In the genomic region with DNA sequence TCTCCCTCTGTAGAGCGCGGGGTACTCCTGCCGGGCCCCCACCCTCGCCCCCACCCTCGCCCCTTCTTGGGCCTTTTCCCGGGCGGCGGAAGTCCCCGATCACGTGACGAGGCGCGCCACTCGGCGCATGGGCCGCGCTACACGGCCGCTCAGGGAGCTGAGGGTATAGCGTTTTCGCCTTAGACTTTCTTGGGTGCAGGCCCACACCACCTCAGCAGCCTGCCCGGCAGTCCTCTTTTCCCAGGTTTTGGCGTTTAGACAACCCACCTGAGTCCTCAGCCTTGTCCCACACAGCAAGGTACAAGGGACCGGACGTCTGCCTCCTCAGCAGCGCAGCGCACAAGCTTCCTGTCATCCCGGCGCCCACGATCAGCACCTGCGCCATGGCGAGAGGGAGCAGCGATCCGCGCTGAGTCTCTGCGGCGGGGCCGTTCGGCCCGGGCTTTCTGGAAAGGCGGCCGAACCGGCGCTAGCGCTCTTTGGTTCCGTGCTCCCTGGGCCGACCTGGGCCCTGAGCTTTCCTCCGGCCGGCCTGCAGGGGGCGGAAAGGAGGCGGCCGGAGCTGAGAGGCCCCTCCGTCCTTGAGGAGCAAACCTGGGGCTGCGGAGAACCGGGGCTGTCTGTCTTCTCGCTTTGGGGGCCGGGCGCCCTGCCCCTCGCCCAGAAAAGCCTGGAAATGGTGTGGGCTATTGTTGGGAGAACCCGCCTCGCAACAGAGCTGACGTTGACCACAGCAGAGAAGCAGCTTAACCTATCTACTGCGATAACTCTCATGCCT, we compare ENCODE assay signal across 8 cellular contexts. TPM values are rescaled to one million over a fixed set of nuclear protein-coding genes. Genes with fewer than 3 reads are reported as not detected.
DNase-seq lines count a peak whose midpoint lies in the region; ATAC-seq and TF ChIP-seq lines count a peak whose summit lies in the region.

A gene (minus strand): TSS at position 513 of the 778 bp plus-strand sequence.

- in situ Hi-C loops in mammary epithelial cell (cut with MboI; ENCODE audit: low sequenced_read_pairs in 2 of 2), result no loop called here

- 13% methylated on average over 34 of the region's 63 CpGs for WGBS in mammary epithelial cell (ENCODE audit: low coverage, missing lambda C conversion rate)

- no peaks in the 10 kb centered on the region for H3K36me3 ChIP-seq in mammary epithelial cell (ENCODE audit: insufficient read depth, low read length)

- no TSS peak for BruUV-seq in mammary epithelial cell (replicated peaks; lab: Mats Ljungman, UMichigan)

- H3K27ac Mint-ChIP-seq in IgD-negative memory B cell (peak within 1 kb of the TSS; percentile 84 to 97 (median 93)), activated B cell treated with CpG ODN at 0.5 μM for 24 hours (peak within 1 kb of the TSS; percentile 95)

- DNase-seq in DMS114 treated with DMSO at 0.1 percent for 48 hours (lab: John Stamatoyannopoulos, UW; ENCODE audit: unreplicated experiment) (peak; percentile 20), activated B cell treated with CpG ODN at 0.5 μM for 24 hours (peak; percentile 72), mammary epithelial cell (peak; percentile 33), iPS-NIHi7 (ENCODE audit: extremely low spot score) (peak; percentile 75), amniotic stem cell (lab: John Stamatoyannopoulos, UW) (no peak)

- peaks cover 9% of the 10 kb centered on the region for H3K4me1 ChIP-seq in mammary epithelial cell (ENCODE audit: insufficient read depth, low read length)

- no peaks in the 10 kb centered on the region for H3K9me3 Mint-ChIP-seq in IgD-negative memory B cell
- H3K9me3 Mint-ChIP-seq in activated B cell treated with CpG ODN at 0.5 μM for 24 hours, result no peaks in the 10 kb centered on the region

- peak; percentile 80 for ATAC-seq in GM21423 (IDR thresholded peaks at IDR 0.05; ENCODE audit: unreplicated experiment)
- ATAC-seq in activated B cell treated with CpG ODN at 0.5 μM for 24 hours (ENCODE audit: low read depth), result peak; percentile 88

- H3K79me2 ChIP-seq in mammary epithelial cell (ENCODE audit: insufficient read depth, low read length), result no peaks in the 10 kb centered on the region

- H3K4me3 ChIP-seq in mammary epithelial cell (replicated peaks in 1 of 3; ENCODE audit: insufficient read depth in 1 of 3, low read depth in 2 of 3, low read length in 3 of 3) (peak within 1 kb of the TSS; percentile 44 to 68 (median 58)), skin epidermis (peak within 1 kb of the TSS; percentile 50 to 75 (median 59))

- H3K27ac ChIP-seq in mammary epithelial cell (ENCODE audit: insufficient read depth, low read depth, low read length), result no peak within 1 kb of the TSS
- peak within 1 kb of the TSS; percentile 82 to 96 (median 90) for H3K27ac ChIP-seq in skin epidermis

- no peaks in the 10 kb centered on the region for H3K9me3 ChIP-seq in mammary epithelial cell (replicated peaks; ENCODE audit: insufficient read depth, low read length)

- peaks cover 10 to 12% (median 11%) of the 10 kb centered on the region in 3 donors for H3K4me1 Mint-ChIP-seq in IgD-negative memory B cell
- peaks cover 17% of the 10 kb centered on the region for H3K4me1 Mint-ChIP-seq in activated B cell treated with CpG ODN at 0.5 μM for 24 hours

- CTCF ChIA-PET in activated B cell treated with CpG ODN at 0.5 μM for 24 hours (lab: Charles Lee), result interaction anchor here (0.8 to 3.5 kb wide), 17 partner anchors 9 to 786 kb away, joined by 3 to 16 read pairs (median 6); a partner anchor contains a TSS
- CTCF ChIA-PET in mammary epithelial cell (lab: Charles Lee; ENCODE audit: low non-redundant PET), result interaction anchor here (0.5 to 0.6 kb wide), 3 partner anchors 17 to 83 kb away, joined by 3 to 4 read pairs (median 3); no protein-coding TSS in a partner anchor

- no peaks in the 10 kb centered on the region for H3K27me3 Mint-ChIP-seq in IgD-negative memory B cell
- no peaks in the 10 kb centered on the region for H3K27me3 Mint-ChIP-seq in activated B cell treated with CpG ODN at 0.5 μM for 24 hours

- H3K4me3 Mint-ChIP-seq in IgD-negative memory B cell, result peak within 1 kb of the TSS; percentile 93 to 99 (median 95)
- peak within 1 kb of the TSS; percentile 92 for H3K4me3 Mint-ChIP-seq in activated B cell treated with CpG ODN at 0.5 μM for 24 hours

- H3K9ac ChIP-seq in mammary epithelial cell (ENCODE audit: insufficient read depth, low read length), result no peak within 1 kb of the TSS

- POLR2A ChIA-PET in activated B cell treated with CpG ODN at 0.5 μM for 24 hours (lab: Charles Lee), result interaction anchor here (0.6 to 3.7 kb wide), 13 partner anchors 8 to 1613 kb away, joined by 3 to 38 read pairs (median 3); a partner anchor contains a TSS

- H3K27me3 ChIP-seq in mammary epithelial cell (ENCODE audit: insufficient read depth, low read length), result no peaks in the 10 kb centered on the region

- dilution Hi-C loops in mammary epithelial cell (cut with HindIII; ENCODE audit: low sequenced_read_pairs), result no loop called here

- no peaks in the 10 kb centered on the region for H4K20me1 ChIP-seq in mammary epithelial cell (ENCODE audit: insufficient read depth, low read length)

- H3K36me3 Mint-ChIP-seq in IgD-negative memory B cell (no peaks in the 10 kb centered on the region), activated B cell treated with CpG ODN at 0.5 μM for 24 hours (ENCODE audit: low read depth) (peaks cover 3% of the 10 kb centered on the region)

- H3K4me2 ChIP-seq in mammary epithelial cell (ENCODE audit: insufficient read depth, low read depth, low read length), result peak within 1 kb of the TSS; percentile 90

- peak within 1 kb of the TSS; percentile 99 for H2AFZ ChIP-seq in mammary epithelial cell (ENCODE audit: low read depth, low read length)

- TF ChIP-seq CTCF in activated B cell treated with CpG ODN at 0.5 μM for 24 hours (IDR thresholded peaks at IDR 0.05) (no peak), mammary epithelial cell (conservative IDR thresholded peaks at IDR 0.05 in 1 of 2, IDR thresholded peaks at IDR 0.05 in 1 of 2; ENCODE audit: extremely low read depth in 1 of 2, insufficient read depth in 1 of 2, low read depth in 1 of 2, low read length in 2 of 2) (peak; percentile 52 to 74)

- intact Hi-C loops in activated B cell treated with CpG ODN at 0.5 μM for 24 hours (cut with micrococcal nuclease) (loop anchor here (1.0 to 5.0 kb wide), 2 partner anchors 15 to 229 kb away; no protein-coding TSS in a partner anchor), mammary epithelial cell (cut with micrococcal nuclease) (loop anchor here (5.0 kb wide), 2 partner anchors 99 to 229 kb away; no protein-coding TSS in a partner anchor)

RNA-seq across cellular contexts. Expression of the gene that starts here (rescaled TPM):
- polyA plus RNA-seq in IgD-negative memory B cell (6.8 TPM), mammary epithelial cell (6.9 TPM)
- total RNA-seq in activated B cell treated with CpG ODN at 0.5 μM for 24 hours (4.9 and 5.7 TPM in 2 replicates), mammary epithelial cell (10 to 100 TPM in 1 of 2 donors, 1 to 10 TPM in 1; 3.3 to 13.0 TPM)
- not detected for polyA minus RNA-seq in mammary epithelial cell
